ENCODE assay signal across 27 cellular contexts in genomic region chr5:168568738-168569137, GRCh38. TPM values are rescaled to one million over a fixed set of nuclear protein-coding genes. Genes with fewer than 3 reads are reported as not detected.
DNase-seq lines count a peak whose midpoint lies in the region; ATAC-seq, FAIRE-seq and TF ChIP-seq lines count a peak whose summit lies in the region.
"Had no signal": no experiment of that assay in that cellular context is flagged by ENCODE, and none has a peak within 500 bp of the region (broad histone marks: within the 10 kb centered on the region; RNA-seq: fewer than 3 reads in every experiment).

No MANE protein-coding gene starts in this region.

- H3K4me1 Mint-ChIP-seq in T-helper 17 cell: peaks cover 14% of the 10 kb centered on the region
- H3K4me1 Mint-ChIP-seq: CD14-positive monocyte had no signal

- no peak for DNase-seq in GM19239 (ENCODE audit: insufficient read length, low spot score)
- no peak for DNase-seq in T-helper 17 cell
- DNase-seq in right lobe of liver: no peak
- DNase-seq in esophagus muscularis mucosa (ENCODE audit: extremely low spot score): no peak
- no peak for DNase-seq in NCI-H524 treated with DMSO at 0.1 percent for 48 hours (lab: John Stamatoyannopoulos, UW)
- DNase-seq: 8988T; ACHN; BE2C; C1 segment of cervical spinal cord; CD4-positive, alpha-beta memory T cell; CD4-positive, CD25-positive, alpha-beta regulatory T cell; CD8-positive, alpha-beta memory T cell; COR-L47; DMS 273 treated with DMSO at 0.1 percent for 48 hours; DMS153; DMS53; DMS79; DND-41; EL; GDM1 had no signal

- no peak for ATAC-seq in T-helper 17 cell
- peak in 3 of 4 donors; percentile 45 to 69 (median 58) for ATAC-seq in right lobe of liver
- ATAC-seq: GM12878 had no signal

- no peak for TF ChIP-seq CTCF in right lobe of liver (IDR thresholded peaks at IDR 0.05)
- no peak for TF ChIP-seq CTCF in esophagus muscularis mucosa (IDR thresholded peaks at IDR 0.05)

- 42% methylated on average over 6 of the region's 6 CpGs for WGBS in right lobe of liver (ENCODE audit: insufficient coverage, low coverage, low lambda C conversion rate, missing lambda C conversion rate)
- WGBS in esophagus muscularis mucosa: 96% methylated on average over 6 of the region's 6 CpGs

- H3K9me3 ChIP-seq in T-helper 17 cell (ENCODE audit: control insufficient read depth, low read length, poor library complexity, severe bottlenecking) (no peaks in the 10 kb centered on the region), right lobe of liver (no peaks in the 10 kb centered on the region), esophagus muscularis mucosa (no peaks in the 10 kb centered on the region)
- H3K9me3 ChIP-seq: BE2C, BLaER1 had no signal

- peaks cover 2% of the 10 kb centered on the region for H3K36me3 Mint-ChIP-seq in T-helper 17 cell (ENCODE audit: low read depth)

- H3K4me1 ChIP-seq in right lobe of liver (no peaks in the 10 kb centered on the region), esophagus muscularis mucosa (peaks cover 0 to 18% (median 10%) of the 10 kb centered on the region in 4 donors)
- H3K4me1 ChIP-seq: BE2C, BLaER1 had no signal

- peaks cover 0 to 21% (median 6%) of the 10 kb centered on the region in 4 donors for H3K36me3 ChIP-seq in right lobe of liver
- H3K36me3 ChIP-seq in esophagus muscularis mucosa: peaks cover 4 to 47% (median 25%) of the 10 kb centered on the region in 4 donors

- FAIRE-seq in GM19239 (lab: Jason Lieb, UNC): peak; percentile 45
- FAIRE-seq: A204.1, GM12878, GM12892, GM18507 had no signal

- H3K27me3 ChIP-seq in right lobe of liver (no peaks in the 10 kb centered on the region), esophagus muscularis mucosa (no peaks in the 10 kb centered on the region)
- H3K27me3 ChIP-seq: BE2C, BLaER1 had no signal

- peak overlapping the region; percentile 57 for H3K27ac Mint-ChIP-seq in T-helper 17 cell
- H3K27ac Mint-ChIP-seq: CD4-positive, alpha-beta memory T cell; CD4-positive, CD25-positive, alpha-beta regulatory T cell; CD8-positive, alpha-beta memory T cell had no signal

- H3K27ac ChIP-seq in right lobe of liver (peak overlapping the region in 1 of 3 donors; percentile 11), esophagus muscularis mucosa (replicated peaks in 1 of 4) (no peak overlapping the region)
- H3K27ac ChIP-seq: BLaER1 had no signal

- no peak for TF ChIP-seq EP300 in esophagus muscularis mucosa (IDR thresholded peaks at IDR 0.05)

- intact Hi-C loops in right lobe of liver (cut with DNase I): no loop called here
- intact Hi-C loops in esophagus muscularis mucosa (cut with DNase I): no loop called here

- no peaks in the 10 kb centered on the region for H3K27me3 Mint-ChIP-seq in T-helper 17 cell
- H3K27me3 Mint-ChIP-seq: CD4-positive, alpha-beta memory T cell; CD4-positive, CD25-positive, alpha-beta regulatory T cell; CD8-positive, alpha-beta memory T cell had no signal

- TF ChIP-seq POLR2A in right lobe of liver (IDR thresholded peaks at IDR 0.05): no peak
- TF ChIP-seq POLR2A in esophagus muscularis mucosa (IDR thresholded peaks at IDR 0.05; ENCODE audit: low read depth): no peak

- H3K4me3 Mint-ChIP-seq in T-helper 17 cell: no peak overlapping the region
- H3K4me3 Mint-ChIP-seq: CD14-positive monocyte; CD4-positive, CD25-positive, alpha-beta regulatory T cell; CD8-positive, alpha-beta memory T cell had no signal

- no peak overlapping the region for H3K4me3 ChIP-seq in right lobe of liver
- no peak overlapping the region for H3K4me3 ChIP-seq in esophagus muscularis mucosa
- H3K4me3 ChIP-seq: BLaER1, GM12878 had no signal

RNA-seq across cellular contexts. Expression of gene PANK3, which starts 10.4 kb away (rescaled TPM):
- total RNA-seq in T-helper 17 cell (10 to 100 TPM; 30.2 to 39.2 TPM), right lobe of liver (10 to 100 TPM; 30.1 to 85.4 (median 46.3) TPM), esophagus muscularis mucosa (10 to 100 TPM; 26.0 to 34.5 (median 29.4) TPM)

RNA-seq across cellular contexts. Expression of gene FBLL1, which starts 39.6 kb away (rescaled TPM):
- not detected for total RNA-seq in T-helper 17 cell
- under 1 TPM in 3 of 6 experiments, not detected in 3; 0.26 to 0.49 (median 0.38) TPM for total RNA-seq in right lobe of liver
- total RNA-seq in esophagus muscularis mucosa: under 1 TPM in 2 of 4 donors, not detected in 2; 0.29 to 0.33 TPM
- total RNA-seq: CD4-positive, CD25-positive, alpha-beta regulatory T cell; CD8-positive, alpha-beta memory T cell; G401 had no signal
